ENCODE assay signal across 14 cellular contexts in the genomic region with DNA sequence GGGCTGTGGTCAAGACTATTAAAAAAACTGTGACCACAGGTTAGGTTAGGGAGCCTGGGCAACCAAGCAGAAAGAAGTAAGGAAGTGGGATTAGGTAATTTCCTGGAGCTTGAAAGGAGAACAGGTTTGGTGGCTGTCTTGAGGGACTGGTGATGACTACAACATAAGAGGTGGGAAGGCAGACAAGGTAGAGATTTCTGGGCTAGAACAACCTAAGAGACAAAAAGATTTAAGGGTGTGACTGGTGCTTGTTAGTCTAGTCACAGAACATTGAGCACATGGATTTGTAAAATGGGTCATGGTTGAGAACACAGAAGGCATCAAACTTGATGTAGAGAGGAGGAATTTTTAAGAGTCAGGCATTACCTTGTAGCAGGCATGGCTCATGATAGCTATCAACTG.
DNase-seq lines count a peak whose midpoint lies in the region; ATAC-seq, FAIRE-seq and TF ChIP-seq lines count a peak whose summit lies in the region.
"Had no signal": no experiment of that assay in that cellular context is flagged by ENCODE, and none has a peak within 500 bp of the region (broad histone marks: within the 10 kb centered on the region; RNA-seq: fewer than 3 reads in every experiment).

No MANE protein-coding gene starts in this region.

- no peak overlapping the region for H2AFZ ChIP-seq in GM12878 (ENCODE audit: control insufficient read depth, low read depth, low read length)

- H3K27ac ChIP-seq in GM12878 (ENCODE audit: control insufficient read depth, insufficient read depth) (no peak overlapping the region), neutrophil (peak overlapping the region; percentile 62)

- H3K4me3 ChIP-seq in GM12878 (no peak overlapping the region), neutrophil (ENCODE audit: low read depth in 1 of 2, low read length in 1 of 2) (peak overlapping the region in 1 of 2 experiments; percentile 5)
- H3K4me3 ChIP-seq: breast epithelium had no signal

- H3K9me3 ChIP-seq in GM12878 (replicated peaks; ENCODE audit: control insufficient read depth, insufficient read depth, low read length) = peaks cover 2% of the 10 kb centered on the region; the same call in 2 of the 3 replicates
- no peaks in the 10 kb centered on the region for H3K9me3 ChIP-seq in neutrophil
- H3K9me3 ChIP-seq: breast epithelium had no signal

- POLR2A ChIA-PET in GM12878 (lab: Charles Lee) = interaction anchor here (3.2 kb wide), 1 partner anchor 10 kb away, joined by 14 read pairs; no protein-coding TSS in a partner anchor
- POLR2A ChIA-PET in activated CD4-positive, alpha-beta T cell treated with anti-CD3 and anti-CD28 coated beads, Interleukin-2, amount 10 ng/mL, durations not matched to agents 7 days and 5 days (lab: Charles Lee) = no interaction called here
- POLR2A ChIA-PET in GM10248 (lab: Yijun Ruan, JAX) = no interaction called here

- intact Hi-C loops in GM12878 (cut with micrococcal nuclease; ENCODE audit: unreplicated experiment) = no loop called here
- intact Hi-C loops in activated T-helper 2 cell treated with anti-CD3 and anti-CD28 coated beads, Interferon-gamma antibody, Interleukin-2, Interleukin-4, amounts not matched to agents 10 μg/mL and 5 μg/mL and 100 μg/mL, durations not matched to agents 14 hours and 24 hours and 36 hours (cut with micrococcal nuclease) = no loop called here

- CTCF ChIA-PET in GM12878 (lab: Yijun Ruan, JAX) (interaction anchor here (3.8 kb wide), 1 partner anchor 10 kb away, joined by 16 read pairs; no protein-coding TSS in a partner anchor), GM10248 (lab: Yijun Ruan, JAX) (interaction anchor here (0.7 to 1.3 kb wide), 3 partner anchors 29 to 100 kb away, joined by 3 read pairs; no protein-coding TSS in a partner anchor)
- CTCF ChIA-PET in activated CD4-positive, alpha-beta T cell treated with anti-CD3 and anti-CD28 coated beads, Interleukin-2, amount 10 ng/mL, durations not matched to agents 7 days and 5 days (lab: Charles Lee) = no interaction called here

- peak; percentile 51 for ATAC-seq in GM12878

- H3K27me3 Mint-ChIP-seq in activated T-helper 2 cell treated with anti-CD3 and anti-CD28 coated beads, Interferon-gamma antibody, Interleukin-2, Interleukin-4, amounts not matched to agents 10 μg/mL and 5 μg/mL and 100 μg/mL, durations not matched to agents 14 hours and 24 hours and 36 hours (ENCODE audit: low read depth) = no peaks in the 10 kb centered on the region
- H3K27me3 Mint-ChIP-seq in activated CD4-positive, alpha-beta T cell treated with anti-CD3 and anti-CD28 coated beads, Interleukin-2, amount 10 ng/mL, durations not matched to agents 7 days and 5 days = no peaks in the 10 kb centered on the region

- no peak overlapping the region for H3K4me3 Mint-ChIP-seq in activated T-helper 2 cell treated with anti-CD3 and anti-CD28 coated beads, Interferon-gamma antibody, Interleukin-2, Interleukin-4, amounts not matched to agents 10 μg/mL and 5 μg/mL and 100 μg/mL, durations not matched to agents 14 hours and 24 hours and 36 hours (ENCODE audit: low read depth)
- no peak overlapping the region for H3K4me3 Mint-ChIP-seq in activated CD4-positive, alpha-beta T cell treated with anti-CD3 and anti-CD28 coated beads, Interleukin-2, amount 10 ng/mL, durations not matched to agents 7 days and 5 days

- H3K36me3 Mint-ChIP-seq in activated T-helper 2 cell treated with anti-CD3 and anti-CD28 coated beads, Interferon-gamma antibody, Interleukin-2, Interleukin-4, amounts not matched to agents 10 μg/mL and 5 μg/mL and 100 μg/mL, durations not matched to agents 14 hours and 24 hours and 36 hours (ENCODE audit: low read depth) = peaks cover 16% of the 10 kb centered on the region
- H3K36me3 Mint-ChIP-seq in activated CD4-positive, alpha-beta T cell treated with anti-CD3 and anti-CD28 coated beads, Interleukin-2, amount 10 ng/mL, durations not matched to agents 7 days and 5 days (ENCODE audit: low read depth) = peaks cover 15% of the 10 kb centered on the region

- no peak for TF ChIP-seq RAD21 in GM12878 (IDR thresholded peaks at IDR 0.05; ENCODE audit: insufficient read depth, low read depth, low read length)

- SMC1A ChIA-PET in GM12878 (lab: Charles Lee; ENCODE audit: uncharacterized antibody, unreplicated experiment) = interaction anchor here (0.6 to 4.9 kb wide), 6 partner anchors 11 to 38 kb away, joined by 3 to 30 read pairs (median 6); no protein-coding TSS in a partner anchor

- H3K9ac ChIP-seq in GM12878 (ENCODE audit: control insufficient read depth, insufficient read depth, low read length) = no peak overlapping the region

- H3K4me1 ChIP-seq in GM12878 (ENCODE audit: control insufficient read depth, insufficient read depth, low read length) (peaks cover 14% of the 10 kb centered on the region), neutrophil (ENCODE audit: control insufficient read depth in 1 of 2, insufficient read depth in 1 of 2, low read depth in 1 of 2, low read length in 1 of 2) (peaks cover 19 to 24% of the 10 kb centered on the region in 2 experiments)
- H3K4me1 ChIP-seq: breast epithelium had no signal

- no peaks in the 10 kb centered on the region for H4K20me1 ChIP-seq in GM12878 (ENCODE audit: control insufficient read depth, insufficient read depth)

- H3K36me3 ChIP-seq in GM12878 (ENCODE audit: control insufficient read depth in 2 of 2, insufficient read depth in 2 of 2, low read length in 1 of 2) = peaks cover 0 to 8% of the 10 kb centered on the region in 2 experiments; a peak in 2 of 4 replicates
- H3K36me3 ChIP-seq in neutrophil = no peaks in the 10 kb centered on the region
- H3K36me3 ChIP-seq: breast epithelium had no signal

- H3K27ac Mint-ChIP-seq in activated T-helper 2 cell treated with anti-CD3 and anti-CD28 coated beads, Interferon-gamma antibody, Interleukin-2, Interleukin-4, amounts not matched to agents 10 μg/mL and 5 μg/mL and 100 μg/mL, durations not matched to agents 14 hours and 24 hours and 36 hours = no peak overlapping the region
- H3K27ac Mint-ChIP-seq in activated CD4-positive, alpha-beta T cell treated with anti-CD3 and anti-CD28 coated beads, Interleukin-2, amount 10 ng/mL, durations not matched to agents 7 days and 5 days = no peak overlapping the region

- TF ChIP-seq CTCF in GM12878 (IDR thresholded peaks at IDR 0.05 in 2 of 3, conservative IDR thresholded peaks at IDR 0.05 in 1 of 3; ENCODE audit: control insufficient read depth in 2 of 3, extremely low read depth in 1 of 3, insufficient read depth in 1 of 3, low read depth in 3 of 3, low read length in 3 of 3) (no peak), neutrophil (IDR thresholded peaks at IDR 0.05) (no peak), GM10248 (IDR thresholded peaks at IDR 0.05; ENCODE audit: control extremely low read depth, extremely low read depth, low read depth, missing control alignments) (no peak)

- H3K27me3 ChIP-seq in GM12878 (replicated peaks in 1 of 2; ENCODE audit: control insufficient read depth in 2 of 2, insufficient read depth in 2 of 2, low read length in 1 of 2) (no peaks in the 10 kb centered on the region), neutrophil (peaks cover 7% of the 10 kb centered on the region)
- H3K27me3 ChIP-seq: breast epithelium had no signal

- 0 out of 2 replicates have a peak overlapping the region, but pooled peaks have one; percentile 11 for H3K4me2 ChIP-seq in GM12878 (ENCODE audit: control insufficient read depth, insufficient read depth)

- BruUV-seq in GM12878 (replicated peaks; lab: Mats Ljungman, UMichigan) = no TSS peak

- TF ChIP-seq EP300 in GM12878 (IDR thresholded peaks at IDR 0.05; ENCODE audit: borderline replicate concordance in 1 of 2, control insufficient read depth in 1 of 2, low read depth in 2 of 2, low read length in 2 of 2) = no peak

- in situ Hi-C loops in GM12878 (cut with MboI) = no loop called here

- no peak for TF ChIP-seq POLR2A in GM12878 (IDR thresholded peaks at IDR 0.05; ENCODE audit: low read depth, low read length)

- DNase-seq in GF-D8 (lab: John Stamatoyannopoulos, UW) = peak; percentile 88
- DNase-seq in Kasumi-1 (lab: John Stamatoyannopoulos, UW) = peak; percentile 43 to 51
- DNase-seq in GM12878 (ENCODE audit: low read depth, low spot score) = no peak
- DNase-seq in activated T-helper 2 cell treated with anti-CD3 and anti-CD28 coated beads, Interferon-gamma antibody, Interleukin-2, Interleukin-4, amounts not matched to agents 10 μg/mL and 5 μg/mL and 100 μg/mL, durations not matched to agents 14 hours and 24 hours and 36 hours (ENCODE audit: low spot score) = no peak
- no peak for DNase-seq in activated CD4-positive, alpha-beta T cell treated with anti-CD3 and anti-CD28 coated beads, Interleukin-2, amount 10 ng/mL, durations not matched to agents 7 days and 5 days
- no peak for DNase-seq in GM10248 (ENCODE audit: extremely low spot score)
- DNase-seq in hippocampal formation (lab: John Stamatoyannopoulos, UW) = no peak
- DNase-seq: activated CD8-positive, alpha-beta memory T cell treated with anti-CD3 and anti-CD28 coated beads for 24 hours; activated naive CD4-positive, alpha-beta T cell; RPMI8226; T-helper 9 cell had no signal

- peaks cover 65% of the 10 kb centered on the region for H3K79me2 ChIP-seq in GM12878 (ENCODE audit: control insufficient read depth, insufficient read depth, low read length)

- peaks cover 7% of the 10 kb centered on the region for H3K4me1 Mint-ChIP-seq in activated T-helper 2 cell treated with anti-CD3 and anti-CD28 coated beads, Interferon-gamma antibody, Interleukin-2, Interleukin-4, amounts not matched to agents 10 μg/mL and 5 μg/mL and 100 μg/mL, durations not matched to agents 14 hours and 24 hours and 36 hours (ENCODE audit: low read depth)
- H3K4me1 Mint-ChIP-seq in activated CD4-positive, alpha-beta T cell treated with anti-CD3 and anti-CD28 coated beads, Interleukin-2, amount 10 ng/mL, durations not matched to agents 7 days and 5 days = peaks cover 3% of the 10 kb centered on the region

- H3K9me3 Mint-ChIP-seq in activated T-helper 2 cell treated with anti-CD3 and anti-CD28 coated beads, Interferon-gamma antibody, Interleukin-2, Interleukin-4, amounts not matched to agents 10 μg/mL and 5 μg/mL and 100 μg/mL, durations not matched to agents 14 hours and 24 hours and 36 hours = no peaks in the 10 kb centered on the region
- no peaks in the 10 kb centered on the region for H3K9me3 Mint-ChIP-seq in activated CD4-positive, alpha-beta T cell treated with anti-CD3 and anti-CD28 coated beads, Interleukin-2, amount 10 ng/mL, durations not matched to agents 7 days and 5 days

- RAD21 ChIA-PET in GM12878 (lab: Charles Lee; ENCODE audit: unreplicated experiment) = interaction anchor here (0.9 to 2.5 kb wide), 4 partner anchors 10 to 137 kb away, joined by 3 to 12 read pairs (median 6); no protein-coding TSS in a partner anchor

- no peak for FAIRE-seq in GM12878 (lab: Jason Lieb, UNC)
- FAIRE-seq: endometrium had no signal

TF ChIP-seq in GM12878, 131 proteins besides CTCF, POLR2A, EP300 and RAD21 (continues in another document):
- TF ChIP-seq SUPT20H (IDR thresholded peaks at IDR 0.05; ENCODE audit: borderline replicate concordance, control insufficient read depth, low read depth, low read length) (no peak), SPI1 (IDR thresholded peaks at IDR 0.05; ENCODE audit: borderline replicate concordance, insufficient read depth, low read depth, low read length) (no peak), NFIC (IDR thresholded peaks at IDR 0.05; ENCODE audit: low read depth, low read length) (peak; percentile 30; the same call in 1 of the 2 replicates), IKZF1 (conservative IDR thresholded peaks at IDR 0.05) (peak; percentile 40)

Comparison
In these comparisons a context has a peak if more than half of its experiments do, and no peak if none do; other contexts are left out.
1. DNase-seq: peak in GF-D8 (single experiment) and Kasumi-1 (2 of 2); none in GM12878 (single experiment), activated T-helper 2 cell treated with anti-CD3 and anti-CD28 coated beads, Interferon-gamma antibody, Interleukin-2, Interleukin-4, amounts not matched to agents 10 μg/mL and 5 μg/mL and 100 μg/mL, durations not matched to agents 14 hours and 24 hours and 36 hours (single experiment), activated CD4-positive, alpha-beta T cell treated with anti-CD3 and anti-CD28 coated beads, Interleukin-2, amount 10 ng/mL, durations not matched to agents 7 days and 5 days (single experiment), GM10248 (single experiment) and hippocampal formation (0 of 2).